30 cellular contexts compared by ENCODE assay signal in genomic region chr14:35696119-35696518, GRCh38.
"Had no signal": no experiment of that assay in that cellular context is flagged by ENCODE, and none has a peak within 500 bp of the region (broad histone marks: within the 10 kb centered on the region; RNA-seq: fewer than 3 reads in every experiment).

No MANE protein-coding gene starts in this region.

- ATAC-seq: activated CD4-positive, alpha-beta T cell treated with anti-CD3 and anti-CD28 coated beads for 36 hours; activated CD8-positive, alpha-beta T cell treated with anti-CD3 and anti-CD28 coated beads, Interleukin-2, amount 10 ng/mL, durations not matched to agents 7 days and 5 days; activated naive CD4-positive, alpha-beta T cell treated with anti-CD3 and anti-CD28 coated beads, Interleukin-2, amount 50 U/mL, for 72 hours; WTC11 had no signal

- H3K27me3 ChIP-seq: SJCRH30 had no signal

- H3K27ac ChIP-seq: SJCRH30, SK-N-MC had no signal

- FAIRE-seq: bronchial epithelial cell, TTC549 had no signal

- H3K4me3 ChIP-seq: SJCRH30, SK-N-MC had no signal

- H3K36me3 ChIP-seq: SJCRH30 had no signal

- H3K9me3 ChIP-seq: SJCRH30 had no signal

- H3K4me1 ChIP-seq: SJCRH30 had no signal

- DNase-seq: activated CD4-positive, alpha-beta T cell treated with anti-CD3 and anti-CD28 coated beads for 36 hours; activated CD4-positive, alpha-beta T cell treated with anti-CD3 and anti-CD28 coated beads, Interleukin-2, amount 10 ng/mL, durations not matched to agents 7 days and 5 days; activated CD4-positive, alpha-beta T cell treated with anti-CD3 and anti-CD28 coated beads, Interleukin-2, amount 50 U/mL, for 48 hours; activated CD8-positive, alpha-beta T cell treated with anti-CD3 and anti-CD28 coated beads, Interleukin-2, amount 10 ng/mL, durations not matched to agents 7 days and 5 days; activated gamma-delta T cell; activated naive CD4-positive, alpha-beta T cell treated with anti-CD3 and anti-CD28 coated beads for 36 hours; activated T-cell treated with anti-CD3 and anti-CD28 coated beads, Interleukin-2, amount 50 U/mL, for 24 hours; anterior cingulate cortex; caudate nucleus; cerebellar nuclear complex; MV-4-11; NCI-H1092 treated with DMSO at 0.1 percent for 48 hours; NCI-H1417; NCI-H146; NCI-H187; NCI-H2029 treated with DMSO at 0.1 percent for 48 hours; NCI-H2107; NCI-H2171; NCI-H510A; NCI-H526; NCI-H748 treated with DMSO at 0.1 percent for 48 hours; NK-92 treated with Interleukin-12 subunit alpha and Interleukin-12 subunit beta, amount 100 ng/mL, for 24 hours; OCI-M1; SHP77; SJCRH30 had no signal
